ENCODE assay signal across 20 cellular contexts in genomic region chr5:36763454-36763853, GRCh38.
"Had no signal": no experiment of that assay in that cellular context is flagged by ENCODE, and none has a peak within 500 bp of the region (broad histone marks: within the 10 kb centered on the region; RNA-seq: fewer than 3 reads in every experiment).

No MANE protein-coding gene starts in this region.

- H3K27ac ChIP-seq: brain microvascular endothelial cell, dorsolateral prefrontal cortex, epithelial cell of prostate, foreskin keratinocyte, thoracic aorta had no signal

- DNase-seq: activated CD4-positive, alpha-beta T cell treated with anti-CD3 and anti-CD28 coated beads, Interleukin-2, amount 10 ng/mL, durations not matched to agents 24 days and 14 days; activated CD8-positive, alpha-beta T cell treated with anti-CD3 and anti-CD28 coated beads for 36 hours; activated naive CD4-positive, alpha-beta T cell treated with Interleukin-2 at 50 U/mL for 16 hours; activated T-cell treated with anti-CD3 and anti-CD28 coated beads, Interleukin-2, amount 50 U/mL, for 1 hour; aorta; brain microvascular endothelial cell; central memory CD4-positive, alpha-beta T cell; dorsolateral prefrontal cortex; endodermal cell; foreskin keratinocyte; glutamatergic neuron; hippocampal formation; islet precursor cell; nephron progenitor cell; nucleus accumbens; posterior cingulate gyrus; stimulated activated naive B cell treated with anti-CD40 and anti-IgM and Interleukin-4, amounts not matched to agents 10 μg/mL and 1 μg/mL and 100 μg/mL, for 72 hours had no signal

- H3K4me1 ChIP-seq: foreskin keratinocyte had no signal

- H3K4me3 ChIP-seq: dorsolateral prefrontal cortex, thoracic aorta had no signal

- ATAC-seq: activated CD8-positive, alpha-beta T cell treated with anti-CD3 and anti-CD28 coated beads for 36 hours; activated T-helper 17 cell treated with anti-CD3 and anti-CD28 coated beads, Interleukin-2, amount 50 U/mL, for 72 hours; foreskin keratinocyte; stimulated activated naive B cell treated with anti-CD40 and anti-IgM and Interleukin-4, amounts not matched to agents 10 μg/mL and 1 μg/mL and 100 μg/mL, for 72 hours had no signal

- H3K36me3 ChIP-seq: brain microvascular endothelial cell, thoracic aorta had no signal

- H3K9me3 ChIP-seq: thoracic aorta had no signal

- H3K27me3 ChIP-seq: dorsolateral prefrontal cortex had no signal
